Comparison of ENCODE assay signal across 10 cellular contexts in genomic region chr11:86160546-86161149, GRCh38.
DNase-seq lines count a peak whose midpoint lies in the region; ATAC-seq and TF ChIP-seq lines count a peak whose summit lies in the region.
"Had no signal": no experiment of that assay in that cellular context is flagged by ENCODE, and none has a peak within 500 bp of the region (broad histone marks: within the 10 kb centered on the region; RNA-seq: fewer than 3 reads in every experiment).

No MANE protein-coding gene starts in this region.

- WGBS in heart right ventricle, 2 donors = 55 to 59% methylated on average over 1 of the region's 1 CpG
- 14 to 18% methylated on average over 1 of the region's 1 CpG for WGBS in body of pancreas, 2 donors

- H3K9me3 ChIP-seq in heart right ventricle (no peaks in the 10 kb centered on the region), body of pancreas (no peaks in the 10 kb centered on the region)

- peak; percentile 77 for DNase-seq in DMS53 treated with DMSO at 0.1 percent for 48 hours (lab: John Stamatoyannopoulos, UW; ENCODE audit: unreplicated experiment)
- DNase-seq in LoVo (ENCODE audit: low spot score) = peak; percentile 23
- DNase-seq in amniotic epithelial cell (ENCODE audit: low read depth) = peak; percentile 88
- DNase-seq in mucosa of gallbladder (ENCODE audit: low spot score) = peak; percentile 42
- DNase-seq in heart right ventricle = no peak
- DNase-seq in G401 (ENCODE audit: low spot score) = no peak
- DNase-seq in body of pancreas = no peak
- no peak for DNase-seq in omental fat pad (ENCODE audit: low spot score)
- DNase-seq: DMS 273 treated with DMSO at 0.1 percent for 48 hours, kidney glomerular epithelial cell had no signal

- intact Hi-C loops in heart right ventricle (cut with DNase I) = no loop called here
- intact Hi-C loops in body of pancreas (cut with DNase I) = no loop called here

- H3K36me3 ChIP-seq in heart right ventricle (no peaks in the 10 kb centered on the region), body of pancreas (replicated peaks in 1 of 2; ENCODE audit: insufficient read depth in 1 of 2, low read depth in 2 of 2) (no peaks in the 10 kb centered on the region)

- no peak for TF ChIP-seq POLR2A in body of pancreas (IDR thresholded peaks at IDR 0.05)

- ATAC-seq in heart right ventricle = no peak
- ATAC-seq in body of pancreas = no peak
- no peak for ATAC-seq in omental fat pad (ENCODE audit: low FRiP score)

- H3K27me3 ChIP-seq in heart right ventricle = no peaks in the 10 kb centered on the region
- no peaks in the 10 kb centered on the region for H3K27me3 ChIP-seq in body of pancreas

- no peak for TF ChIP-seq CTCF in heart right ventricle (IDR thresholded peaks at IDR 0.05)
- no peak for TF ChIP-seq CTCF in body of pancreas (IDR thresholded peaks at IDR 0.05)
- TF ChIP-seq CTCF in omental fat pad (IDR thresholded peaks at IDR 0.05) = no peak

- H3K27ac ChIP-seq in heart right ventricle = peak overlapping the region in 3 of 10 donors; percentile 50 to 87 (median 74)
- peak overlapping the region in 1 of 4 donors; percentile 53 for H3K27ac ChIP-seq in body of pancreas

- no peak overlapping the region for H3K4me3 ChIP-seq in heart right ventricle
- no peak overlapping the region for H3K4me3 ChIP-seq in body of pancreas

- H3K4me1 ChIP-seq in heart right ventricle (peaks cover 0 to 59% (median 24%) of the 10 kb centered on the region in 9 donors), body of pancreas (no peaks in the 10 kb centered on the region)

- in situ Hi-C loops in G401 (cut with HindIII; ENCODE audit: low sequenced_read_pairs) = no loop called here

Comparison
In these comparisons a context has a peak if more than half of its experiments do, and no peak if none do; other contexts are left out.
1. DNase-seq: peak in DMS53 treated with DMSO at 0.1 percent for 48 hours (single experiment), LoVo (single experiment), amniotic epithelial cell (single experiment) and mucosa of gallbladder (single experiment); none in heart right ventricle (0 of 2), G401 (single experiment), body of pancreas (0 of 4) and omental fat pad (single experiment).